In the genomic region with DNA sequence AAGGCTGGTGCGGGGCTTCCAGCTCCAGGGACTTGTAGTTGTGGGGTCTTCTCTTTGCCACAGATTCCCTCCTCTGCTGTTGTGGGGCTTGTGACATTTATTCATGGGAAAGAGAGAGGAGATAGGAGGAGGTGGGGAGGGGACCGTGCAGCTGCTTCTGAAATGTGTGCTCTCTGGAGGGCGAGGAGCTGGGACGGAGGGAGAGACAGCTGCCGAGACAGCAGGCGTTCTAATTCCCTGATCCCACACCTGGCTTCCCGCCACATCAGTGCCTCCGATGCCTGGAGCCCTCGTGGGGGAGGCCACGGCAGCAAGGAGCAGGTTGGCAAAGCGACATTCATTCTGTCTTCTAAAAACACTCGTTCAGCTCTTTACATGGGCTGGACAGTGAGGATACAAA, we compare ENCODE assay signal across 10 cellular contexts.
DNase-seq lines count a peak whose midpoint lies in the region; ATAC-seq, FAIRE-seq and TF ChIP-seq lines count a peak whose summit lies in the region.
"Had no signal": no experiment of that assay in that cellular context is flagged by ENCODE, and none has a peak within 500 bp of the region (broad histone marks: within the 10 kb centered on the region; RNA-seq: fewer than 3 reads in every experiment).

No MANE protein-coding gene starts in this region.

- peaks cover 5% of the 10 kb centered on the region for H3K4me1 Mint-ChIP-seq in T-helper 17 cell
- H3K4me1 Mint-ChIP-seq: activated naive CD4-positive, alpha-beta T cell treated with anti-CD3 and anti-CD28 coated beads, Interleukin-2, amount 50 U/mL, for 24 hours had no signal

- peaks cover 62% of the 10 kb centered on the region for H3K27me3 Mint-ChIP-seq in T-helper 17 cell

- POLR2A ChIA-PET in A673 (lab: Charles Lee; ENCODE audit: low non-redundant PET), result no interaction called here

- no peak for FAIRE-seq in frontal cortex (lab: Jason Lieb, UNC)

- intact Hi-C loops in A673 (cut with micrococcal nuclease; ENCODE audit: unreplicated experiment) (no loop called here), posterior vena cava (cut with DNase I) (no loop called here)

- H3K27me3 ChIP-seq in A673 (replicated peaks; ENCODE audit: insufficient read depth, low read depth, low read length, poor library complexity), result peaks cover 3% of the 10 kb centered on the region
- peaks cover 0 to 6% of the 10 kb centered on the region in 2 donors for H3K27me3 ChIP-seq in muscle layer of colon (ENCODE audit: control insufficient read depth in 1 of 2, insufficient read depth in 2 of 2, low read length in 2 of 2)

- H3K9ac ChIP-seq in muscle layer of colon (ENCODE audit: low read length), result peak overlapping the region; percentile 51

- peak overlapping the region; percentile 37 for H3K4me3 ChIP-seq in A673 (ENCODE audit: low read depth, low read length, poor library complexity, severe bottlenecking)
- H3K4me3 ChIP-seq in coronary artery, result peak overlapping the region; percentile 73
- H3K4me3 ChIP-seq in muscle layer of colon (ENCODE audit: low read depth in 1 of 2, low read length in 2 of 2), result peak overlapping the region; percentile 44 to 84

- no TSS peak for BruUV-seq in A673 (replicated peaks; lab: Mats Ljungman, UMichigan)

- TF ChIP-seq CTCF in A673 (conservative IDR thresholded peaks at IDR 0.05; ENCODE audit: low read depth, low read length) (no peak), coronary artery (IDR thresholded peaks at IDR 0.05) (no peak)

- DNase-seq in A673 (ENCODE audit: low spot score), result no peak
- DNase-seq in NCI-H2081 treated with DMSO at 0.1 percent for 48 hours (lab: John Stamatoyannopoulos, UW), result peak; percentile 25
- DNase-seq in coronary artery (ENCODE audit: low spot score), result peak; percentile 45
- no peak for DNase-seq in T-helper 17 cell
- no peak for DNase-seq in frontal cortex (ENCODE audit: low spot score in 2 of 2)
- DNase-seq in posterior vena cava (ENCODE audit: low spot score), result no peak

- H3K4me1 ChIP-seq in A673 (ENCODE audit: insufficient read depth, low read length, poor library complexity, severe bottlenecking) (peaks cover 7% of the 10 kb centered on the region), muscle layer of colon (ENCODE audit: insufficient read depth, low read length) (peaks cover 11% of the 10 kb centered on the region)

- H3K36me3 Mint-ChIP-seq in T-helper 17 cell (ENCODE audit: low read depth), result no peaks in the 10 kb centered on the region
- H3K36me3 Mint-ChIP-seq: activated naive CD4-positive, alpha-beta T cell treated with anti-CD3 and anti-CD28 coated beads, Interleukin-2, amount 50 U/mL, for 24 hours; natural killer cell treated with Interleukin-12 subunit alpha and Interleukin-12 subunit beta and Interleukin-15 and Interleukin-18, amount 100 ng/mL, for 72 hours had no signal

- no peak overlapping the region for H3K4me3 Mint-ChIP-seq in T-helper 17 cell
- H3K4me3 Mint-ChIP-seq: activated naive CD4-positive, alpha-beta T cell treated with anti-CD3 and anti-CD28 coated beads, Interleukin-2, amount 50 U/mL, for 24 hours; natural killer cell treated with Interleukin-12 subunit alpha and Interleukin-12 subunit beta and Interleukin-15 and Interleukin-18, amount 100 ng/mL, for 72 hours had no signal

- CTCF ChIA-PET in A673 (lab: Charles Lee), result no interaction called here

- H3K27ac Mint-ChIP-seq in T-helper 17 cell, result no peak overlapping the region
- H3K27ac Mint-ChIP-seq: activated naive CD4-positive, alpha-beta T cell treated with anti-CD3 and anti-CD28 coated beads, Interleukin-2, amount 50 U/mL, for 24 hours; natural killer cell treated with Interleukin-12 subunit alpha and Interleukin-12 subunit beta and Interleukin-15 and Interleukin-18, amount 100 ng/mL, for 72 hours had no signal

- no peaks in the 10 kb centered on the region for H3K36me3 ChIP-seq in A673 (ENCODE audit: insufficient read depth, low read length, poor library complexity, severe bottlenecking)
- H3K36me3 ChIP-seq in muscle layer of colon (ENCODE audit: insufficient read depth, low read length), result no peaks in the 10 kb centered on the region

- H3K27ac ChIP-seq in A673 (ENCODE audit: low read depth, low read length, poor library complexity, severe bottlenecking) (no peak overlapping the region), coronary artery (no peak overlapping the region), muscle layer of colon (ENCODE audit: low read depth, low read length) (peak overlapping the region; percentile 78)

- H3K9me3 ChIP-seq in A673 (ENCODE audit: low read depth, low read length, poor library complexity, severe bottlenecking) (no peaks in the 10 kb centered on the region), muscle layer of colon (ENCODE audit: low read length) (no peaks in the 10 kb centered on the region), T-helper 17 cell (ENCODE audit: control insufficient read depth, low read length, poor library complexity, severe bottlenecking) (no peaks in the 10 kb centered on the region)

- ATAC-seq in HG02981 (IDR thresholded peaks at IDR 0.05; ENCODE audit: unreplicated experiment) (no peak), T-helper 17 cell (no peak)

Comparison
In these comparisons a context has a peak if more than half of its experiments do, and no peak if none do; other contexts are left out.
1. DNase-seq: peak in NCI-H2081 treated with DMSO at 0.1 percent for 48 hours (single experiment) and coronary artery (single experiment); none in A673 (single experiment), T-helper 17 cell (0 of 3), frontal cortex (0 of 2) and posterior vena cava (single experiment).
2. Peak in every context shown above with its lines, with median percentiles within 50 percentile points of each other: H3K4me3 ChIP-seq.